ENCODE assay signal across 21 cellular contexts in the genomic region with DNA sequence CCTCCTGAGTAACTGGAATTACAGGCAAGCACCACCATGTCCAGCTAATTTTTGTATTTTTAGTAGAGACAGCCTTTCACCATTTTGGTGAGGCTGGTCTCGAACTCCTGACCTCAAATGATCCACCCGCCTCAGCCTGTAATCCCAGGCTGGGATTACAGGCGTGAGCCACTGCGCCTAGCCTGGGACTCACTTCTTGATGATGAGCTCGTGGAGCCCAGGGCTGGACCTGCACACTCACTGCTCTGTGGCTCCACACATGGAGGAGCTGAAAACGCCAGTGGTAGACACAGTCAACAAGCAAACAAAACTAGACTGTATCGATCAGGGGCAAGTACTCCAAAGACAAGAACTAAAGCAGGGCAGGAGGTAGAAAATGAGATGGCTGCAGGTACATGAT. TPM values are rescaled to one million over a fixed set of nuclear protein-coding genes. Genes with fewer than 3 reads are reported as not detected.
DNase-seq lines count a peak whose midpoint lies in the region; ATAC-seq, FAIRE-seq and TF ChIP-seq lines count a peak whose summit lies in the region.
"Had no signal": no experiment of that assay in that cellular context is flagged by ENCODE, and none has a peak within 500 bp of the region (broad histone marks: within the 10 kb centered on the region; RNA-seq: fewer than 3 reads in every experiment).

No MANE protein-coding gene starts in this region.

- H3K27ac Mint-ChIP-seq in activated CD4-positive, alpha-beta T cell treated with anti-CD3 and anti-CD28 coated beads, Interleukin-2, amount 10 ng/mL, durations not matched to agents 7 days and 5 days = no peak overlapping the region
- H3K27ac Mint-ChIP-seq: activated naive CD8-positive, alpha-beta T cell treated with anti-CD3 and anti-CD28 coated beads, Interleukin-2, amount 50 U/mL, for 24 hours; stimulated activated memory B cell treated with anti-CD40 and anti-IgM and Interleukin-4, amounts not matched to agents 10 μg/mL and 1 μg/mL and 100 μg/mL, for 72 hours; T-helper 2 cell treated with Interferon-gamma antibody and Interleukin-4, amounts not matched to agents 5 μg/mL and 100 μg/mL, for 36 hours had no signal

- peaks cover 11% of the 10 kb centered on the region for H3K4me1 Mint-ChIP-seq in activated CD4-positive, alpha-beta T cell treated with anti-CD3 and anti-CD28 coated beads, Interleukin-2, amount 10 ng/mL, durations not matched to agents 7 days and 5 days

- H3K4me3 Mint-ChIP-seq in activated CD4-positive, alpha-beta T cell treated with anti-CD3 and anti-CD28 coated beads, Interleukin-2, amount 10 ng/mL, durations not matched to agents 7 days and 5 days = no peak overlapping the region
- H3K4me3 Mint-ChIP-seq: activated naive CD8-positive, alpha-beta T cell treated with anti-CD3 and anti-CD28 coated beads, Interleukin-2, amount 50 U/mL, for 24 hours; CD4-positive, alpha-beta memory T cell; stimulated activated memory B cell treated with anti-CD40 and anti-IgM and Interleukin-4, amounts not matched to agents 10 μg/mL and 1 μg/mL and 100 μg/mL, for 72 hours; T-helper 2 cell treated with Interferon-gamma antibody and Interleukin-4, amounts not matched to agents 5 μg/mL and 100 μg/mL, for 36 hours had no signal

- POLR2A ChIA-PET in A549 (lab: Yijun Ruan, JAX) = interaction anchor here (1.2 to 5.2 kb wide), 3 partner anchors 124 to 133 kb away, joined by 5 to 87 read pairs (median 35); a partner anchor contains a TSS
- POLR2A ChIA-PET in activated CD4-positive, alpha-beta T cell treated with anti-CD3 and anti-CD28 coated beads, Interleukin-2, amount 10 ng/mL, durations not matched to agents 7 days and 5 days (lab: Charles Lee) = no interaction called here

- H3K27me3 Mint-ChIP-seq in activated CD4-positive, alpha-beta T cell treated with anti-CD3 and anti-CD28 coated beads, Interleukin-2, amount 10 ng/mL, durations not matched to agents 7 days and 5 days = no peaks in the 10 kb centered on the region
- H3K27me3 Mint-ChIP-seq: activated naive CD8-positive, alpha-beta T cell treated with anti-CD3 and anti-CD28 coated beads, Interleukin-2, amount 50 U/mL, for 24 hours; CD4-positive, alpha-beta memory T cell; stimulated activated memory B cell treated with anti-CD40 and anti-IgM and Interleukin-4, amounts not matched to agents 10 μg/mL and 1 μg/mL and 100 μg/mL, for 72 hours had no signal

- DNase-seq in A549 (ENCODE audit: low read depth in 1 of 2, low spot score in 1 of 2) (no peak), ascending aorta (ENCODE audit: low spot score in 2 of 2) (no peak), keratinocyte (ENCODE audit: low read depth, low spot score) (no peak), sigmoid colon (no peak), AML-193 (lab: John Stamatoyannopoulos, UW) (no peak), NCI-H510A (lab: John Stamatoyannopoulos, UW) (no peak)
- no peak for DNase-seq in activated CD4-positive, alpha-beta T cell treated with anti-CD3 and anti-CD28 coated beads, Interleukin-2, amount 10 ng/mL, durations not matched to agents 7 days and 5 days
- DNase-seq: activated naive CD8-positive, alpha-beta T cell treated with anti-CD3 and anti-CD28 coated beads, Interleukin-2, amount 50 U/mL, for 24 hours; CD4-positive, alpha-beta memory T cell; effector CD4-positive, alpha-beta T cell; left colon; NCI-H187 treated with DMSO at 0.1 percent for 48 hours; NCI-H446 treated with DMSO at 0.1 percent for 48 hours; SJCRH30; stimulated activated CD4-positive, alpha-beta T cell treated with anti-CD3 and anti-CD28 coated beads, Interleukin-12 subunit alpha, Interleukin-12 subunit beta, amount 100 ng/mL, for 4 hours had no signal

- H3K36me3 Mint-ChIP-seq in activated CD4-positive, alpha-beta T cell treated with anti-CD3 and anti-CD28 coated beads, Interleukin-2, amount 10 ng/mL, durations not matched to agents 7 days and 5 days (ENCODE audit: low read depth) = peaks cover 3% of the 10 kb centered on the region

- H3K4me1 ChIP-seq in A549 (peaks cover 100% of the 10 kb centered on the region), ascending aorta (peaks cover 32 to 57% of the 10 kb centered on the region in 2 donors), keratinocyte (ENCODE audit: control insufficient read depth, extremely low read depth, insufficient read depth, low read length) (peaks cover 46% of the 10 kb centered on the region), sigmoid colon (peaks cover 0 to 74% (median 68%) of the 10 kb centered on the region in 4 donors)

- H3K27ac ChIP-seq in A549 (peak overlapping the region; percentile 99 to 100), ascending aorta (peak overlapping the region; percentile 96 to 97), keratinocyte (ENCODE audit: control insufficient read depth, insufficient read depth, low read length) (peak overlapping the region; percentile 89), sigmoid colon (peak overlapping the region; percentile 87 to 96 (median 90))

- ATAC-seq in A549 (no peak), HG03521 (IDR thresholded peaks at IDR 0.05; ENCODE audit: unreplicated experiment) (no peak)
- ATAC-seq: activated naive CD8-positive, alpha-beta T cell treated with anti-CD3 and anti-CD28 coated beads, Interleukin-2, amount 50 U/mL, for 24 hours; left colon; pancreas; stimulated activated memory B cell treated with anti-CD40 and anti-IgM and Interleukin-4, amounts not matched to agents 10 μg/mL and 1 μg/mL and 100 μg/mL, for 72 hours had no signal

- no peak overlapping the region for H2AFZ ChIP-seq in keratinocyte (ENCODE audit: control insufficient read depth, low read length)

- H4K20me1 ChIP-seq in keratinocyte (ENCODE audit: control insufficient read depth, extremely low read depth, insufficient read depth, low read length) = no peaks in the 10 kb centered on the region

- peaks cover 3 to 12% of the 10 kb centered on the region in 2 donors for H3K36me3 ChIP-seq in ascending aorta
- peaks cover 8 to 18% of the 10 kb centered on the region in 2 experiments for H3K36me3 ChIP-seq in keratinocyte (ENCODE audit: control insufficient read depth in 2 of 2, extremely low read depth in 1 of 2, insufficient read depth in 2 of 2, low read length in 2 of 2)
- H3K36me3 ChIP-seq in sigmoid colon = peaks cover 0 to 4% (median 0%) of the 10 kb centered on the region in 4 donors
- H3K36me3 ChIP-seq: SJCRH30 had no signal

- H3K79me2 ChIP-seq in keratinocyte (ENCODE audit: control insufficient read depth, insufficient read depth, low read length) = no peaks in the 10 kb centered on the region

- H3K4me2 ChIP-seq in A549 (peak overlapping the region; percentile 66; the same call in 1 of the 3 replicates), keratinocyte (ENCODE audit: control insufficient read depth, extremely low read depth, insufficient read depth, low read depth, low read length) (peak overlapping the region; percentile 43)

- no peak overlapping the region for H3K4me3 ChIP-seq in A549
- peak overlapping the region in 1 of 2 donors; percentile 55 for H3K4me3 ChIP-seq in ascending aorta
- no peak overlapping the region for H3K4me3 ChIP-seq in keratinocyte (ENCODE audit: control insufficient read depth in 2 of 3, extremely low read depth in 1 of 3, insufficient read depth in 2 of 3, low read depth in 1 of 3, low read length in 3 of 3)
- H3K4me3 ChIP-seq in sigmoid colon = no peak overlapping the region
- H3K4me3 ChIP-seq: pancreas, SJCRH30 had no signal

- dilution Hi-C loops in keratinocyte (cut with MboI; ENCODE audit: extremely low pct_ligation_motif_present, low sequenced_read_pairs) = no loop called here

- H3K9ac ChIP-seq in keratinocyte (ENCODE audit: control insufficient read depth, extremely low read depth, insufficient read depth, low read length) = peak overlapping the region; percentile 66

- TF ChIP-seq EP300 in A549 (IDR thresholded peaks at IDR 0.05) (no peak), sigmoid colon (IDR thresholded peaks at IDR 0.05) (no peak)

- CTCF ChIA-PET in A549 (lab: Yijun Ruan, JAX) = interaction anchor here (0.8 to 12.0 kb wide), 12 partner anchors 12 to 193 kb away, joined by 3 to 131 read pairs (median 8); a partner anchor contains a TSS
- CTCF ChIA-PET in activated CD4-positive, alpha-beta T cell treated with anti-CD3 and anti-CD28 coated beads, Interleukin-2, amount 10 ng/mL, durations not matched to agents 7 days and 5 days (lab: Charles Lee) = interaction anchor here (0.6 kb wide), 1 partner anchor 508 kb away, joined by 5 read pairs; no protein-coding TSS in a partner anchor

- H3K9me1 ChIP-seq in keratinocyte (ENCODE audit: control insufficient read depth, extremely low read depth, insufficient read depth, low read length) = no peaks in the 10 kb centered on the region

- no peaks in the 10 kb centered on the region for H3K27me3 ChIP-seq in ascending aorta
- H3K27me3 ChIP-seq in keratinocyte (ENCODE audit: control insufficient read depth, extremely low read depth, insufficient read depth, low read length) = no peaks in the 10 kb centered on the region
- no peaks in the 10 kb centered on the region for H3K27me3 ChIP-seq in sigmoid colon
- H3K27me3 ChIP-seq: pancreas, SJCRH30 had no signal

- intact Hi-C loops in ascending aorta (cut with DNase I) = no loop called here
- intact Hi-C loops in sigmoid colon (cut with DNase I) = no loop called here

- TF ChIP-seq POLR2A in A549 (IDR thresholded peaks at IDR 0.05; ENCODE audit: low read length) (no peak), sigmoid colon (IDR thresholded peaks at IDR 0.05) (no peak)

- H3K9me3 Mint-ChIP-seq in activated CD4-positive, alpha-beta T cell treated with anti-CD3 and anti-CD28 coated beads, Interleukin-2, amount 10 ng/mL, durations not matched to agents 7 days and 5 days = no peaks in the 10 kb centered on the region
- H3K9me3 Mint-ChIP-seq: activated naive CD8-positive, alpha-beta T cell treated with anti-CD3 and anti-CD28 coated beads, Interleukin-2, amount 50 U/mL, for 24 hours; activated T-helper 2 cell treated with anti-CD3 and anti-CD28 coated beads, Interferon-gamma antibody, Interleukin-2, Interleukin-4, amounts not matched to agents 10 μg/mL and 5 μg/mL and 100 μg/mL, durations not matched to agents 14 hours and 24 hours and 36 hours; CD4-positive, alpha-beta memory T cell; stimulated activated memory B cell treated with anti-CD40 and anti-IgM and Interleukin-4, amounts not matched to agents 10 μg/mL and 1 μg/mL and 100 μg/mL, for 72 hours; T-helper 2 cell treated with Interferon-gamma antibody and Interleukin-4, amounts not matched to agents 5 μg/mL and 100 μg/mL, for 36 hours had no signal

- 76% methylated on average over 7 of the region's 7 CpGs for WGBS in A549 (ENCODE audit: missing lambda C conversion rate)
- WGBS in sigmoid colon, 2 donors = 93 to 96% methylated on average over 7 of the region's 7 CpGs

- TF ChIP-seq RAD21 in A549 (conservative IDR thresholded peaks at IDR 0.05 in 1 of 2, IDR thresholded peaks at IDR 0.05 in 1 of 2) = no peak

- no peak for TF ChIP-seq CTCF in A549 (IDR thresholded peaks at IDR 0.05)
- no peak for TF ChIP-seq CTCF in ascending aorta (IDR thresholded peaks at IDR 0.05)
- no peak for TF ChIP-seq CTCF in keratinocyte (optimal IDR thresholded peaks at IDR 0.05 in 1 of 3, IDR thresholded peaks at IDR 0.05 in 1 of 3, conservative IDR thresholded peaks at IDR 0.05 in 1 of 3; ENCODE audit: extremely low read depth in 1 of 3, insufficient read depth in 2 of 3, low read length in 3 of 3)
- TF ChIP-seq CTCF in sigmoid colon (IDR thresholded peaks at IDR 0.05) = no peak

- H3K9me3 ChIP-seq in A549 (no peaks in the 10 kb centered on the region), ascending aorta (no peaks in the 10 kb centered on the region), keratinocyte (ENCODE audit: control insufficient read depth, low read depth, low read length) (no peaks in the 10 kb centered on the region), sigmoid colon (no peaks in the 10 kb centered on the region)
- H3K9me3 ChIP-seq: pancreas, SJCRH30 had no signal

- FAIRE-seq in A549 (lab: Jason Lieb, UNC) (no peak), keratinocyte (lab: Jason Lieb, UNC) (no peak)
- FAIRE-seq: pancreas, urothelium cell line had no signal

RNA-seq across cellular contexts. Expression of a gene that starts 59.8 kb away (rescaled TPM):
- polyA plus RNA-seq in A549 (2011; rRNA removed) (109 and 157 TPM in 2 replicates), A549 (2017; fragmentation: RNase III; extraction: RNeasy Plus Mini Kit Qiagen cat#74134 plus additional on column Dnase treatment) (146 to 160 TPM (median 150 TPM) in 3 replicates), keratinocyte (89.8 to 111 TPM (median 102 TPM) in 3 replicates), sigmoid colon (10 to 100 TPM; 31.2 to 70.9 (median 41.8) TPM)
- polyA plus RNA-seq in A549 (2012; cell fraction: cytosol; rRNA removed) = 170 and 222 TPM in 2 replicates
- polyA plus RNA-seq in A549 (2012; cell fraction: nucleus; rRNA removed) = 83.2 and 128 TPM in 2 replicates
- 62.0 and 65.1 TPM in 2 replicates for polyA minus RNA-seq in A549 (2011; rRNA and poly(A)+ RNA removed)
- total RNA-seq in ascending aorta (0.75 TPM), sigmoid colon (10 to 100 TPM; 11.6 to 30.9 (median 25.4) TPM)
- polyA plus RNA-seq in keratinocyte (2011; ENCODE audit: low read depth) = 79.6 TPM
- polyA plus RNA-seq in keratinocyte (2011; cell fraction: cytosol; rRNA removed) = 92.1 and 108 TPM in 2 replicates
- 40.1 and 47.0 TPM in 2 replicates for polyA plus RNA-seq in keratinocyte (2011; cell fraction: nucleus; rRNA removed)
- 71.7 and 90.1 TPM in 2 replicates for polyA plus RNA-seq in keratinocyte (2012; ENCODE audit: low replicate concordance)
- polyA minus RNA-seq in keratinocyte = 19.7 to 55.3 TPM (median 50.3 TPM) in 3 replicates
- 13.2 TPM for polyA minus RNA-seq in keratinocyte (2011; cell fraction: cytosol; rRNA and poly(A)+ RNA removed)
- polyA minus RNA-seq in keratinocyte (2011; cell fraction: nucleus; rRNA and poly(A)+ RNA removed) = 7.3 and 8.3 TPM in 2 replicates
- total RNA-seq in activated CD4-positive, alpha-beta T cell treated with anti-CD3 and anti-CD28 coated beads, Interleukin-2, amount 10 ng/mL, durations not matched to agents 7 days and 5 days = 10 to 100 TPM; 39.9 to 44.3 TPM
